Comparison of ENCODE assay signal across 1 cellular context in the genomic region with DNA sequence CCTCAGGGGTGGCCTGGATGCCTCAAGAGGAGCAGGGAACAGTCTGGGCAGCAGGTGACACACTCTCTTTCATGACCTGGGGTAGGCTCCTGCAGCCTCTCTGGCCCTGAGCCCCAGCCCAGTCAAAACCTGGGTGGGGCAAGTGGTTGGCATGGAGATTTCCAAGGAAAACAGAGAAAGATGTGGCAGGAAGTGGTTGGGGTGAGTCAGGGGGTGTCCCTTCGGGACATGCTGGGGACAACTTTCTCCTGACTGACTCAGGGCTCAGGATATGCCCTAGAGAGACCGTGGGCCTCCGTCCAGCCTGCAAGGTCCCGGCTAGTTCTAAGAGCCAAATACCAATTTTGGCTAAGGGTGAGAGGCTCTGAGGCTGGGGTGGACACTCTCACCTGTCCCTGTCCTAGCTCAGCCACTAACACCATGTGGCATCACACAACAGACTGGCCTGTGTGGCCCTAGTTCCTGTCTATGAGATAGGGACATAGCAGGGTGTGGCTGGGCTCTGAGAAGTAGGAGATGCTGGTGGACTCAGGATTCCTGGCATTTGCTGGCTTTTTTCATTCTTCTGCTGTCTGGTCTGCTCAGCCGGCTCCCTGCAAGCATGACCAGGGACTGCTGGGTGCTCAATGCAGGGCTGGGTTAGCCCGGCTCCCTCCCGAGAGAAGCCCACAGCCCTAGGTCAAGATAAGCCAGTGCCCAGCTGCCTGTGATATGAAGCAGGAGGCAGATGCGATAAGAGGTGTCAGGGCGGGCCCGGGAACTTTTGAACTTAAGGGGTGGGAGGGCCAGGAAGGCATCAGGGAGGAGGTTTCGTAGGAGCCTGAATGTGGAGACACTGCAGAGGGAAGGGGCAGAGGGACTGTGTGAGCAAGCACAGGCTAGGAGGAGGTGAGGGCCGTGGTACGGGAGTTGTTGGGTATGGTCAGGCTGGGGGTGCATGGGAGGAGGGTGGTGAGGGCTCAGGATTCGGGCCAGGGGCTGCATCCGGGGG.
TF ChIP-seq lines count a peak whose summit lies in the region.

No MANE protein-coding gene starts in this region.

TF ChIP-seq in K562, 482 proteins besides CTCF, POLR2A, EP300 and RAD21 (continued from another document and continues in another):
- TF ChIP-seq TEAD1 (CRISPR knock-in tag; IDR thresholded peaks at IDR 0.05), result peak in 1 of 2 experiments; percentile 84; a peak in 2 of 4 replicates
- TF ChIP-seq, protein P1, sequence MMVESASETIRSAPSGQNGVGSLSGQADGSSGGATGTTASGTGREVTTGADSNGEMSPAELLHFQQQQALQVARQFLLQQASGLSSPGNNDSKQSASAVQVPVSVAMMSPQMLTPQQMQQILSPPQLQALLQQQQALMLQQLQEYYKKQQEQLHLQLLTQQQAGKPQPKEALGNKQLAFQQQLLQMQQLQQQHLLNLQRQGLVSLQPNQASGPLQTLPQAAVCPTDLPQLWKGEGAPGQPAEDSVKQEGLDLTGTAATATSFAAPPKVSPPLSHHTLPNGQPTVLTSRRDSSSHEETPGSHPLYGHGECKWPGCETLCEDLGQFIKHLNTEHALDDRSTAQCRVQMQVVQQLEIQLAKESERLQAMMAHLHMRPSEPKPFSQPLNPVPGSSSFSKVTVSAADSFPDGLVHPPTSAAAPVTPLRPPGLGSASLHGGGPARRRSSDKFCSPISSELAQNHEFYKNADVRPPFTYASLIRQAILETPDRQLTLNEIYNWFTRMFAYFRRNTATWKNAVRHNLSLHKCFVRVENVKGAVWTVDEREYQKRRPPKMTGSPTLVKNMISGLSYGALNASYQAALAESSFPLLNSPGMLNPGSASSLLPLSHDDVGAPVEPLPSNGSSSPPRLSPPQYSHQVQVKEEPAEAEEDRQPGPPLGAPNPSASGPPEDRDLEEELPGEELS (CRISPR knock-in tag; IDR thresholded peaks at IDR 0.05; ENCODE audit: borderline replicate concordance), result no peak
- TF ChIP-seq, protein P2, sequence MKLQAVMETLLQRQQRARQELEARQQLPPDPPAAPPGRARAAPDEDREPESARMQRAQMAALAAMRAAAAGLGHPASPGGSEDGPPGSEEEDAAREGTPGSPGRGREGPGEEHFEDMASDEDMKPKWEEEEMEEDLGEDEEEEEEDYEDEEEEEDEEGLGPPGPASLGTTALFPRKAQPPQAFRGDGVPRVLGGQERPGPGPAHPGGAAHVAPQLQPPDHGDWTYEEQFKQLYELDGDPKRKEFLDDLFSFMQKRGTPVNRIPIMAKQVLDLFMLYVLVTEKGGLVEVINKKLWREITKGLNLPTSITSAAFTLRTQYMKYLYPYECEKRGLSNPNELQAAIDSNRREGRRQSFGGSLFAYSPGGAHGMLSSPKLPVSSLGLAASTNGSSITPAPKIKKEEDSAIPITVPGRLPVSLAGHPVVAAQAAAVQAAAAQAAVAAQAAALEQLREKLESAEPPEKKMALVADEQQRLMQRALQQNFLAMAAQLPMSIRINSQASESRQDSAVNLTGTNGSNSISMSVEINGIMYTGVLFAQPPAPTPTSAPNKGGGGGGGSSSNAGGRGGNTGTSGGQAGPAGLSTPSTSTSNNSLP (IDR thresholded peaks at IDR 0.05; ENCODE audit: borderline replicate concordance, low read depth, low read length), result no peak; the same call in 1 of the 2 replicates
- TF ChIP-seq, protein P3, sequence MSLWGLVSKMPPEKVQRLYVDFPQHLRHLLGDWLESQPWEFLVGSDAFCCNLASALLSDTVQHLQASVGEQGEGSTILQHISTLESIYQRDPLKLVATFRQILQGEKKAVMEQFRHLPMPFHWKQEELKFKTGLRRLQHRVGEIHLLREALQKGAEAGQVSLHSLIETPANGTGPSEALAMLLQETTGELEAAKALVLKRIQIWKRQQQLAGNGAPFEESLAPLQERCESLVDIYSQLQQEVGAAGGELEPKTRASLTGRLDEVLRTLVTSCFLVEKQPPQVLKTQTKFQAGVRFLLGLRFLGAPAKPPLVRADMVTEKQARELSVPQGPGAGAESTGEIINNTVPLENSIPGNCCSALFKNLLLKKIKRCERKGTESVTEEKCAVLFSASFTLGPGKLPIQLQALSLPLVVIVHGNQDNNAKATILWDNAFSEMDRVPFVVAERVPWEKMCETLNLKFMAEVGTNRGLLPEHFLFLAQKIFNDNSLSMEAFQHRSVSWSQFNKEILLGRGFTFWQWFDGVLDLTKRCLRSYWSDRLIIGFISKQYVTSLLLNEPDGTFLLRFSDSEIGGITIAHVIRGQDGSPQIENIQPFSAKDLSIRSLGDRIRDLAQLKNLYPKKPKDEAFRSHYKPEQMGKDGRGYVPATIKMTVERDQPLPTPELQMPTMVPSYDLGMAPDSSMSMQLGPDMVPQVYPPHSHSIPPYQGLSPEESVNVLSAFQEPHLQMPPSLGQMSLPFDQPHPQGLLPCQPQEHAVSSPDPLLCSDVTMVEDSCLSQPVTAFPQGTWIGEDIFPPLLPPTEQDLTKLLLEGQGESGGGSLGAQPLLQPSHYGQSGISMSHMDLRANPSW (CRISPR knock-in tag; IDR thresholded peaks at IDR 0.05), result no peak; the same call in 1 of the 2 replicates
- TF ChIP-seq, protein P4, sequence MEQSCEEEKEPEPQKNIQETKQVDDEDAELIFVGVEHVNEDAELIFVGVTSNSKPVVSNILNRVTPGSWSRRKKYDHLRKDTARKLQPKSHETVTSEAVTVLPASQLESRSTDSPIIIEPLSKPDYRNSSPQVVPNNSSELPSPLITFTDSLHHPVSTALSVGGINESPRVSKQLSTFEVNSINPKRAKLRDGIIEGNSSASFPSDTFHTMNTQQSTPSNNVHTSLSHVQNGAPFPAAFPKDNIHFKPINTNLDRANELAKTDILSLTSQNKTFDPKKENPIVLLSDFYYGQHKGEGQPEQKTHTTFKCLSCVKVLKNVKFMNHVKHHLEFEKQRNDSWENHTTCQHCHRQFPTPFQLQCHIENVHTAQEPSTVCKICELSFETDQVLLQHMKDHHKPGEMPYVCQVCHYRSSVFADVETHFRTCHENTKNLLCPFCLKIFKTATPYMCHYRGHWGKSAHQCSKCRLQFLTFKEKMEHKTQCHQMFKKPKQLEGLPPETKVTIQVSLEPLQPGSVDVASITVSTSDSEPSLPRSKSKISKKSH (CRISPR knock-in tag; IDR thresholded peaks at IDR 0.05), result no peak
- TF ChIP-seq, protein P5, sequence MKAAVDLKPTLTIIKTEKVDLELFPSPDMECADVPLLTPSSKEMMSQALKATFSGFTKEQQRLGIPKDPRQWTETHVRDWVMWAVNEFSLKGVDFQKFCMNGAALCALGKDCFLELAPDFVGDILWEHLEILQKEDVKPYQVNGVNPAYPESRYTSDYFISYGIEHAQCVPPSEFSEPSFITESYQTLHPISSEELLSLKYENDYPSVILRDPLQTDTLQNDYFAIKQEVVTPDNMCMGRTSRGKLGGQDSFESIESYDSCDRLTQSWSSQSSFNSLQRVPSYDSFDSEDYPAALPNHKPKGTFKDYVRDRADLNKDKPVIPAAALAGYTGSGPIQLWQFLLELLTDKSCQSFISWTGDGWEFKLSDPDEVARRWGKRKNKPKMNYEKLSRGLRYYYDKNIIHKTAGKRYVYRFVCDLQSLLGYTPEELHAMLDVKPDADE (conservative IDR thresholded peaks at IDR 0.05; ENCODE audit: control insufficient read depth, low read depth, low read length), result 0 out of 2 replicates have a peak, but pooled peaks have one; percentile 65
- TF ChIP-seq ZNF445 (CRISPR knock-in tag; IDR thresholded peaks at IDR 0.05; ENCODE audit: low read depth), result no peak
- peak; percentile 92 for TF ChIP-seq LEF1 (IDR thresholded peaks at IDR 0.05)
- no peak for TF ChIP-seq CBX8 (IDR thresholded peaks at IDR 0.05; ENCODE audit: borderline replicate concordance, extremely low read depth, low read depth, low read length, poor library complexity, severe bottlenecking)
- no peak for TF ChIP-seq ZNF212 (CRISPR knock-in tag; IDR thresholded peaks at IDR 0.05)
- no peak for TF ChIP-seq SRSF7 (optimal IDR thresholded peaks at IDR 0.05; ENCODE audit: low read depth, low read length)
- TF ChIP-seq NCOA1 (IDR thresholded peaks at IDR 0.05; ENCODE audit: low read depth), result peak; percentile 88
- no peak for TF ChIP-seq ZFX (CRISPR knock-in tag; IDR thresholded peaks at IDR 0.05)
- TF ChIP-seq NRF1 (conservative IDR thresholded peaks at IDR 0.05 in 1 of 2, IDR thresholded peaks at IDR 0.05 in 1 of 2), result peak; percentile 31 to 38; a peak in 2 of 4 replicates
- TF ChIP-seq CEBPG (CRISPR knock-in tag; IDR thresholded peaks at IDR 0.05), result no peak
- no peak for TF ChIP-seq CEBPG (tag; conservative IDR thresholded peaks at IDR 0.05 in 1 of 2, IDR thresholded peaks at IDR 0.05 in 1 of 2)
- TF ChIP-seq NFATC3 (IDR thresholded peaks at IDR 0.05), result no peak
- TF ChIP-seq, protein P6, sequence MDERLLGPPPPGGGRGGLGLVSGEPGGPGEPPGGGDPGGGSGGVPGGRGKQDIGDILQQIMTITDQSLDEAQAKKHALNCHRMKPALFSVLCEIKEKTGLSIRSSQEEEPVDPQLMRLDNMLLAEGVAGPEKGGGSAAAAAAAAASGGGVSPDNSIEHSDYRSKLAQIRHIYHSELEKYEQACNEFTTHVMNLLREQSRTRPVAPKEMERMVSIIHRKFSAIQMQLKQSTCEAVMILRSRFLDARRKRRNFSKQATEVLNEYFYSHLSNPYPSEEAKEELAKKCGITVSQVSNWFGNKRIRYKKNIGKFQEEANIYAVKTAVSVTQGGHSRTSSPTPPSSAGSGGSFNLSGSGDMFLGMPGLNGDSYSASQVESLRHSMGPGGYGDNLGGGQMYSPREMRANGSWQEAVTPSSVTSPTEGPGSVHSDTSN (CRISPR knock-in tag; IDR thresholded peaks at IDR 0.05; ENCODE audit: low read depth), result no peak
- TF ChIP-seq, protein P6 (tag; conservative IDR thresholded peaks at IDR 0.05; ENCODE audit: low read depth), result no peak
- TF ChIP-seq, protein P7, sequence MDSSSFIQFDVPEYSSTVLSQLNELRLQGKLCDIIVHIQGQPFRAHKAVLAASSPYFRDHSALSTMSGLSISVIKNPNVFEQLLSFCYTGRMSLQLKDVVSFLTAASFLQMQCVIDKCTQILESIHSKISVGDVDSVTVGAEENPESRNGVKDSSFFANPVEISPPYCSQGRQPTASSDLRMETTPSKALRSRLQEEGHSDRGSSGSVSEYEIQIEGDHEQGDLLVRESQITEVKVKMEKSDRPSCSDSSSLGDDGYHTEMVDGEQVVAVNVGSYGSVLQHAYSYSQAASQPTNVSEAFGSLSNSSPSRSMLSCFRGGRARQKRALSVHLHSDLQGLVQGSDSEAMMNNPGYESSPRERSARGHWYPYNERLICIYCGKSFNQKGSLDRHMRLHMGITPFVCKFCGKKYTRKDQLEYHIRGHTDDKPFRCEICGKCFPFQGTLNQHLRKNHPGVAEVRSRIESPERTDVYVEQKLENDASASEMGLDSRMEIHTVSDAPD (CRISPR knock-in tag; IDR thresholded peaks at IDR 0.05), result no peak
- TF ChIP-seq MBD2 (IDR thresholded peaks at IDR 0.05; ENCODE audit: borderline replicate concordance, low read depth), result peak; percentile 90
- TF ChIP-seq MEF2D (tag; conservative IDR thresholded peaks at IDR 0.05; ENCODE audit: low read depth), result peak; percentile 57; the same call in 1 of the 2 replicates
- TF ChIP-seq U2AF1 (optimal IDR thresholded peaks at IDR 0.05; ENCODE audit: low read depth, low read length), result no peak
- peak; percentile 79; the same call in 1 of the 2 replicates for TF ChIP-seq TARDBP (IDR thresholded peaks at IDR 0.05)
- TF ChIP-seq, protein P8, sequence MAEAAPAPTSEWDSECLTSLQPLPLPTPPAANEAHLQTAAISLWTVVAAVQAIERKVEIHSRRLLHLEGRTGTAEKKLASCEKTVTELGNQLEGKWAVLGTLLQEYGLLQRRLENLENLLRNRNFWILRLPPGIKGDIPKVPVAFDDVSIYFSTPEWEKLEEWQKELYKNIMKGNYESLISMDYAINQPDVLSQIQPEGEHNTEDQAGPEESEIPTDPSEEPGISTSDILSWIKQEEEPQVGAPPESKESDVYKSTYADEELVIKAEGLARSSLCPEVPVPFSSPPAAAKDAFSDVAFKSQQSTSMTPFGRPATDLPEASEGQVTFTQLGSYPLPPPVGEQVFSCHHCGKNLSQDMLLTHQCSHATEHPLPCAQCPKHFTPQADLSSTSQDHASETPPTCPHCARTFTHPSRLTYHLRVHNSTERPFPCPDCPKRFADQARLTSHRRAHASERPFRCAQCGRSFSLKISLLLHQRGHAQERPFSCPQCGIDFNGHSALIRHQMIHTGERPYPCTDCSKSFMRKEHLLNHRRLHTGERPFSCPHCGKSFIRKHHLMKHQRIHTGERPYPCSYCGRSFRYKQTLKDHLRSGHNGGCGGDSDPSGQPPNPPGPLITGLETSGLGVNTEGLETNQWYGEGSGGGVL (CRISPR knock-in tag; IDR thresholded peaks at IDR 0.05), result no peak
- TF ChIP-seq ZNF184 (CRISPR knock-in tag; IDR thresholded peaks at IDR 0.05), result no peak
- no peak; the same call in 1 of the 2 replicates for TF ChIP-seq XRCC5 (IDR thresholded peaks at IDR 0.05; ENCODE audit: low read depth, low read length)
- no peak for TF ChIP-seq JUNB (CRISPR knock-in tag; conservative IDR thresholded peaks at IDR 0.05)
- TF ChIP-seq ZBTB8A (IDR thresholded peaks at IDR 0.05; ENCODE audit: partially characterized antibody), result no peak
- no peak for TF ChIP-seq NR3C1 (CRISPR knock-in tag; IDR thresholded peaks at IDR 0.05)
- TF ChIP-seq MTF1 (CRISPR knock-in tag; IDR thresholded peaks at IDR 0.05; ENCODE audit: borderline replicate concordance), result no peak
- TF ChIP-seq ZNF174 (CRISPR knock-in tag; IDR thresholded peaks at IDR 0.05), result no peak
- no peak for TF ChIP-seq SIX5 (IDR thresholded peaks at IDR 0.05; ENCODE audit: borderline replicate concordance in 1 of 2, insufficient read depth in 1 of 2, low read depth in 1 of 2, low read length in 2 of 2)
- TF ChIP-seq ZNF23 (CRISPR knock-in tag; IDR thresholded peaks at IDR 0.05), result no peak
- TF ChIP-seq, protein P9, sequence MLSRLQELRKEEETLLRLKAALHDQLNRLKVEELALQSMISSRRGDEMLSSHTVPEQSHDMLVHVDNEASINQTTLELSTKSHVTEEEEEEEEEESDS (CRISPR knock-in tag; IDR thresholded peaks at IDR 0.05), result no peak
- peak; percentile 92 for TF ChIP-seq STAT5A (IDR thresholded peaks at IDR 0.05; ENCODE audit: borderline replicate concordance, low read length)
- no peak for TF ChIP-seq ZNF717 (CRISPR knock-in tag; IDR thresholded peaks at IDR 0.05)
- TF ChIP-seq ARHGAP35 (IDR thresholded peaks at IDR 0.05; ENCODE audit: partially characterized antibody), result peak; percentile 51
- TF ChIP-seq TAF7 (tag; IDR thresholded peaks at IDR 0.05), result no peak
- peak; percentile 75; the same call in 1 of the 2 replicates for TF ChIP-seq LCOR (CRISPR knock-in tag; IDR thresholded peaks at IDR 0.05)
- peak; percentile 71; the same call in 1 of the 2 replicates for TF ChIP-seq ZNF583 (CRISPR knock-in tag; IDR thresholded peaks at IDR 0.05)
- peak in 1 of 2 experiments; percentile 80; a peak in 1 of 4 replicates for TF ChIP-seq ETV6 (IDR thresholded peaks at IDR 0.05; ENCODE audit: borderline replicate concordance in 1 of 2, low read depth in 2 of 2, low read length in 1 of 2)
- TF ChIP-seq ETV6 (CRISPR knock-in tag; IDR thresholded peaks at IDR 0.05; ENCODE audit: borderline replicate concordance), result no peak
- TF ChIP-seq ESRRB (CRISPR knock-in tag; IDR thresholded peaks at IDR 0.05; ENCODE audit: borderline replicate concordance), result no peak
- TF ChIP-seq HEY1 (CRISPR knock-in tag; IDR thresholded peaks at IDR 0.05; ENCODE audit: borderline replicate concordance), result peak; percentile 41; the same call in 1 of the 2 replicates
- no peak for TF ChIP-seq SP2 (IDR thresholded peaks at IDR 0.05; ENCODE audit: extremely low read depth, low read depth, low read length, poor library complexity, severe bottlenecking)
